In genomic region chr17:38674013-38674748, GRCh38 we compare ENCODE assay signal across 8 cellular contexts. TPM values are rescaled to one million over a fixed set of nuclear protein-coding genes. Genes with fewer than 3 reads are reported as not detected.
DNase-seq lines count a peak whose midpoint lies in the region; ATAC-seq and TF ChIP-seq lines count a peak whose summit lies in the region.

No MANE protein-coding gene starts in this region.

- no peaks in the 10 kb centered on the region for H3K36me3 Mint-ChIP-seq in CD4-positive, CD25-positive, alpha-beta regulatory T cell
- H3K36me3 Mint-ChIP-seq in activated naive CD8-positive, alpha-beta T cell treated with anti-CD3 and anti-CD28 coated beads for 36 hours, result peaks cover 18% of the 10 kb centered on the region

- H3K27me3 ChIP-seq in CD4-positive, CD25-positive, alpha-beta regulatory T cell (ENCODE audit: control insufficient read depth, insufficient read depth, low read length), result peaks cover 2% of the 10 kb centered on the region
- H3K27me3 ChIP-seq in kidney epithelial cell (ENCODE audit: control insufficient read depth, insufficient read depth, low read length), result peaks cover 48% of the 10 kb centered on the region

- TF ChIP-seq CTCF in kidney epithelial cell (IDR thresholded peaks at IDR 0.05; ENCODE audit: insufficient read depth, low read length, poor library complexity, severe bottlenecking), result no peak

- no peak overlapping the region for H3K27ac ChIP-seq in CD4-positive, CD25-positive, alpha-beta regulatory T cell (ENCODE audit: insufficient read depth, low read length, poor library complexity, severe bottlenecking)

- peak overlapping the region in 1 of 4 donors; percentile 21 for H3K4me3 Mint-ChIP-seq in CD4-positive, CD25-positive, alpha-beta regulatory T cell
- H3K4me3 Mint-ChIP-seq in activated naive CD8-positive, alpha-beta T cell treated with anti-CD3 and anti-CD28 coated beads for 36 hours, result peak overlapping the region; percentile 43

- H3K4me1 Mint-ChIP-seq in CD4-positive, CD25-positive, alpha-beta regulatory T cell, result peaks cover 11 to 27% (median 16%) of the 10 kb centered on the region in 4 donors
- peaks cover 40% of the 10 kb centered on the region for H3K4me1 Mint-ChIP-seq in activated naive CD8-positive, alpha-beta T cell treated with anti-CD3 and anti-CD28 coated beads for 36 hours

- H3K27ac Mint-ChIP-seq in CD4-positive, CD25-positive, alpha-beta regulatory T cell, result no peak overlapping the region
- H3K27ac Mint-ChIP-seq in activated naive CD8-positive, alpha-beta T cell treated with anti-CD3 and anti-CD28 coated beads for 36 hours, result no peak overlapping the region

- ATAC-seq in CD4-positive, CD25-positive, alpha-beta regulatory T cell (ENCODE audit: low read depth in 2 of 2), result no peak
- ATAC-seq in GM19438 (IDR thresholded peaks at IDR 0.05; ENCODE audit: low read depth, unreplicated experiment), result peak; percentile 15

- H3K9me3 Mint-ChIP-seq in CD4-positive, CD25-positive, alpha-beta regulatory T cell, result peaks cover 0 to 2% (median 0%) of the 10 kb centered on the region in 7 donors
- no peaks in the 10 kb centered on the region for H3K9me3 Mint-ChIP-seq in activated naive CD8-positive, alpha-beta T cell treated with anti-CD3 and anti-CD28 coated beads for 36 hours

- no peaks in the 10 kb centered on the region for H3K36me3 ChIP-seq in CD4-positive, CD25-positive, alpha-beta regulatory T cell (ENCODE audit: control insufficient read depth, insufficient read depth, low read length)
- H3K36me3 ChIP-seq in kidney epithelial cell (ENCODE audit: control insufficient read depth, insufficient read depth, low read length), result no peaks in the 10 kb centered on the region

- no peak overlapping the region for H3K4me3 ChIP-seq in CD4-positive, CD25-positive, alpha-beta regulatory T cell (ENCODE audit: low read depth, low read length)
- peak overlapping the region; percentile 38 for H3K4me3 ChIP-seq in kidney epithelial cell (ENCODE audit: low read depth, low read length)

- H3K9me3 ChIP-seq in CD4-positive, CD25-positive, alpha-beta regulatory T cell (ENCODE audit: control insufficient read depth in 2 of 2, low read length in 2 of 2), result no peaks in the 10 kb centered on the region

- peaks cover 56% of the 10 kb centered on the region for H3K27me3 Mint-ChIP-seq in CD4-positive, CD25-positive, alpha-beta regulatory T cell
- H3K27me3 Mint-ChIP-seq in activated naive CD8-positive, alpha-beta T cell treated with anti-CD3 and anti-CD28 coated beads for 36 hours, result peaks cover 35% of the 10 kb centered on the region

- peak in 2 of 3 donors; percentile 32 to 37 for DNase-seq in CD4-positive, CD25-positive, alpha-beta regulatory T cell
- DNase-seq in LoVo (ENCODE audit: low spot score), result peak; percentile 5
- DNase-seq in activated naive CD8-positive, alpha-beta T cell treated with anti-CD3 and anti-CD28 coated beads for 36 hours, result peak; percentile 52
- DNase-seq in kidney epithelial cell (ENCODE audit: low read depth), result no peak
- DNase-seq in stimulated activated CD8-positive, alpha-beta memory T cell treated with anti-CD3 and anti-CD28 coated beads, Interleukin-4, amount 100 ng/mL, for 48 hours, result peak; percentile 58
- DNase-seq in cortex of kidney (lab: John Stamatoyannopoulos, UW), result no peak
- no peak for DNase-seq in SK-N-DZ (ENCODE audit: low spot score)

- H3K4me1 ChIP-seq in CD4-positive, CD25-positive, alpha-beta regulatory T cell (ENCODE audit: control insufficient read depth, insufficient read depth, low read length, poor library complexity, severe bottlenecking), result peaks cover 19% of the 10 kb centered on the region

RNA-seq across cellular contexts. Expression of gene EPOP, which starts 0.6 kb away (rescaled TPM):
- 0.59 TPM for total RNA-seq in CD4-positive, CD25-positive, alpha-beta regulatory T cell
- polyA plus RNA-seq in CD4-positive, CD25-positive, alpha-beta regulatory T cell, result under 1 TPM in 1 of 4 donors, not detected in 3; 0.13 TPM
- 10 to 100 TPM; 33.6 to 33.7 TPM for total RNA-seq in activated naive CD8-positive, alpha-beta T cell treated with anti-CD3 and anti-CD28 coated beads for 36 hours
- total RNA-seq in kidney epithelial cell, result 6.2 and 6.4 TPM in 2 replicates
- polyA plus RNA-seq in SK-N-DZ (2014; cell fraction: cytosol; rRNA removed), result 9.4 and 13.4 TPM in 2 replicates
- 5.7 and 9.4 TPM in 2 replicates for polyA plus RNA-seq in SK-N-DZ (2014; cell fraction: nucleus; rRNA removed)

RNA-seq across cellular contexts. Expression of gene MLLT6, which starts 30.9 kb away (rescaled TPM):
- 361 TPM for total RNA-seq in CD4-positive, CD25-positive, alpha-beta regulatory T cell
- 1 to 10 TPM; 5.2 to 6.8 (median 6.6) TPM for polyA plus RNA-seq in CD4-positive, CD25-positive, alpha-beta regulatory T cell
- 100 to 1,000 TPM; 125 to 130 TPM for total RNA-seq in activated naive CD8-positive, alpha-beta T cell treated with anti-CD3 and anti-CD28 coated beads for 36 hours
- total RNA-seq in kidney epithelial cell, result 42.7 and 46.7 TPM in 2 replicates
- 24.7 and 25.6 TPM in 2 replicates for polyA plus RNA-seq in SK-N-DZ (2014; cell fraction: cytosol; rRNA removed)
- polyA plus RNA-seq in SK-N-DZ (2014; cell fraction: nucleus; rRNA removed), result 88.4 and 109 TPM in 2 replicates

RNA-seq across cellular contexts. Expression of gene CISD3, which starts 56.0 kb away (rescaled TPM):
- 8.7 TPM for total RNA-seq in CD4-positive, CD25-positive, alpha-beta regulatory T cell
- 10 to 100 TPM; 31.7 to 62.6 (median 40.6) TPM for polyA plus RNA-seq in CD4-positive, CD25-positive, alpha-beta regulatory T cell
- 10 to 100 TPM; 54.3 to 57.4 TPM for total RNA-seq in activated naive CD8-positive, alpha-beta T cell treated with anti-CD3 and anti-CD28 coated beads for 36 hours
- total RNA-seq in kidney epithelial cell, result 3.4 and 4.1 TPM in 2 replicates
- polyA plus RNA-seq in SK-N-DZ (2014; cell fraction: cytosol; rRNA removed), result 4.1 and 5.9 TPM in 2 replicates
- polyA plus RNA-seq in SK-N-DZ (2014; cell fraction: nucleus; rRNA removed), result 5.0 TPM in 2 replicates

Comparison
In these comparisons a context has a peak if more than half of its experiments do, and no peak if none do; other contexts are left out.
1. DNase-seq: peak in CD4-positive, CD25-positive, alpha-beta regulatory T cell (2 of 3), LoVo (single experiment), activated naive CD8-positive, alpha-beta T cell treated with anti-CD3 and anti-CD28 coated beads for 36 hours (single experiment) and stimulated activated CD8-positive, alpha-beta memory T cell treated with anti-CD3 and anti-CD28 coated beads, Interleukin-4, amount 100 ng/mL, for 48 hours (single experiment); none in kidney epithelial cell (single experiment), cortex of kidney (single experiment) and SK-N-DZ (single experiment).